16 cellular contexts compared by ENCODE assay signal in the genomic region with DNA sequence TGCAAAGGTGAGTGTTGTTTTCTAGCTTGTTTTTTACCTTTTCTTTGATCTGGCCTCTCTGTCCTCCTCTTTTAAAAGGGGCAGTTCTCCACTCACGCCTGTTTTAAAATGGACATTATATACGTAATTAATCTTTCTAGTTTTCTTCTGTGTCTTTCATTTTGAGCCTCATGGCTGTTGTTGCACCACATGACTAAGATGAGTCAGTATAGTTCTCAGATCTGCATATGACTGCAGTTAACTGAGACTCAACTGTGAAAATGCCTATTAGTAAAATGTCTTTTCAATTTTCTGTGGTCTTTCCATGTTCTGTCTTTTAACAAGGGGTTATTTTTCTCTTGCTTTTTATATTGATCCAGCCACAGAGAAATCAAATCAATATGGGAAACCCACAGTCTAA.
A peak's percentile ranks its signal among the peaks of the same experiment; 100 is the strongest.
DNase-seq lines count a peak whose midpoint lies in the region; ATAC-seq and TF ChIP-seq lines count a peak whose summit lies in the region.
"Had no signal": no experiment of that assay in that cellular context is flagged by ENCODE, and none has a peak within 500 bp of the region (broad histone marks: within the 10 kb centered on the region; RNA-seq: fewer than 3 reads in every experiment).

No MANE protein-coding gene starts in this region.

- WGBS in heart right ventricle, 2 donors = 93 to 94% methylated on average over 2 of the region's 2 CpGs
- 93 to 98% (median 97%) methylated on average over 2 of the region's 2 CpGs for WGBS in ovary, 3 donors

- no peak for TF ChIP-seq POLR2A in ovary (IDR thresholded peaks at IDR 0.05)

- no peak overlapping the region for H3K4me2 ChIP-seq in OCI-LY1 (ENCODE audit: low read length)
- H3K4me2 ChIP-seq: A549, PC-9 had no signal

- H3K4me3 ChIP-seq in OCI-LY1 (ENCODE audit: low read depth, low read length, poor library complexity, severe bottlenecking) (no peak overlapping the region), heart right ventricle (no peak overlapping the region), ovary (no peak overlapping the region)
- H3K4me3 ChIP-seq: A549, PC-9, transverse colon had no signal

- no peaks in the 10 kb centered on the region for H3K9me2 ChIP-seq in OCI-LY1 (ENCODE audit: low read depth, low read length)

- H3F3A ChIP-seq in OCI-LY1 (ENCODE audit: insufficient read depth, low read length) = no peaks in the 10 kb centered on the region

- peaks cover 17% of the 10 kb centered on the region; the same call in 1 of the 2 replicates for H3K36me3 ChIP-seq in OCI-LY1 (ENCODE audit: insufficient read depth, low read length)
- no peaks in the 10 kb centered on the region for H3K36me3 ChIP-seq in heart right ventricle
- no peaks in the 10 kb centered on the region for H3K36me3 ChIP-seq in ovary
- H3K36me3 ChIP-seq: transverse colon, WERI-Rb-1 had no signal

- H4K20me1 ChIP-seq in OCI-LY1 (ENCODE audit: insufficient read depth, low read length) = no peaks in the 10 kb centered on the region

- ATAC-seq in GM19351 (IDR thresholded peaks at IDR 0.05; ENCODE audit: unreplicated experiment) (peak; percentile 90), HG02870 (IDR thresholded peaks at IDR 0.05; ENCODE audit: unreplicated experiment) (peak; percentile 96), heart right ventricle (no peak)
- ATAC-seq: A549 had no signal

- H3K27ac ChIP-seq in OCI-LY1 (ENCODE audit: low read depth, low read length, poor library complexity, severe bottlenecking) (peak overlapping the region; percentile 25), heart right ventricle (no peak overlapping the region), ovary (no peak overlapping the region)
- H3K27ac ChIP-seq: A549, PC-9, transverse colon, WERI-Rb-1 had no signal

- no peak for TF ChIP-seq EP300 in ovary (IDR thresholded peaks at IDR 0.05)

- no peak overlapping the region for H2AFZ ChIP-seq in OCI-LY1 (ENCODE audit: low read length)
- H2AFZ ChIP-seq: PC-9 had no signal

- intact Hi-C loops in heart right ventricle (cut with DNase I) = no loop called here
- intact Hi-C loops in ovary (cut with DNase I) = no loop called here

- TF ChIP-seq CTCF in OCI-LY1 (IDR thresholded peaks at IDR 0.05; ENCODE audit: low read length) (no peak), heart right ventricle (IDR thresholded peaks at IDR 0.05) (no peak), ovary (IDR thresholded peaks at IDR 0.05) (no peak)

- 0 out of 2 replicates have a peak, but pooled peaks cover 13% of the 10 kb centered on the region for H3K79me2 ChIP-seq in OCI-LY1 (ENCODE audit: insufficient read depth, low read length)

- H3K9ac ChIP-seq in OCI-LY1 (ENCODE audit: low read length) = no peak overlapping the region

- DNase-seq in AG08395 (ENCODE audit: low spot score) (peak; percentile 5), SW480 (ENCODE audit: low spot score) (no peak), heart right ventricle (no peak), activated T-cell treated with anti-CD3 and anti-CD28 coated beads for 4 hours (no peak), ovary (no peak)
- DNase-seq: activated naive CD4-positive, alpha-beta T cell treated with anti-CD3 and anti-CD28 coated beads, Interleukin-2, amount 10 ng/mL, durations not matched to agents 7 days and 5 days; endodermal cell; NCI-H1417; PC-9; stimulated activated CD4-positive, alpha-beta T cell treated with anti-CD3 and anti-CD28 coated beads, Interleukin-4, amount 100 ng/mL, for 1 hour; transverse colon; WERI-Rb-1 had no signal

- no peaks in the 10 kb centered on the region for H3K27me3 ChIP-seq in OCI-LY1 (ENCODE audit: insufficient read depth, low read length)
- H3K27me3 ChIP-seq in heart right ventricle = no peaks in the 10 kb centered on the region
- H3K27me3 ChIP-seq in ovary = no peaks in the 10 kb centered on the region
- H3K27me3 ChIP-seq: transverse colon had no signal

- H3K9me3 ChIP-seq in OCI-LY1 (ENCODE audit: low read length) = no peaks in the 10 kb centered on the region
- no peaks in the 10 kb centered on the region for H3K9me3 ChIP-seq in heart right ventricle
- H3K9me3 ChIP-seq in ovary = no peaks in the 10 kb centered on the region
- H3K9me3 ChIP-seq: A549, transverse colon had no signal

- H3K4me1 ChIP-seq in OCI-LY1 (ENCODE audit: insufficient read depth, low read length, severe bottlenecking) (peaks cover 5% of the 10 kb centered on the region), heart right ventricle (peaks cover 0 to 10% (median 0%) of the 10 kb centered on the region in 9 donors), ovary (ENCODE audit: insufficient read depth) (no peaks in the 10 kb centered on the region)
- H3K4me1 ChIP-seq: A549, transverse colon had no signal

Comparison
In these comparisons a context has a peak if more than half of its experiments do, and no peak if none do; other contexts are left out.
1. ATAC-seq: peak in GM19351 (single experiment) and HG02870 (single experiment); none in heart right ventricle (0 of 8).